Comparison of ENCODE assay signal across 20 cellular contexts in the genomic region with DNA sequence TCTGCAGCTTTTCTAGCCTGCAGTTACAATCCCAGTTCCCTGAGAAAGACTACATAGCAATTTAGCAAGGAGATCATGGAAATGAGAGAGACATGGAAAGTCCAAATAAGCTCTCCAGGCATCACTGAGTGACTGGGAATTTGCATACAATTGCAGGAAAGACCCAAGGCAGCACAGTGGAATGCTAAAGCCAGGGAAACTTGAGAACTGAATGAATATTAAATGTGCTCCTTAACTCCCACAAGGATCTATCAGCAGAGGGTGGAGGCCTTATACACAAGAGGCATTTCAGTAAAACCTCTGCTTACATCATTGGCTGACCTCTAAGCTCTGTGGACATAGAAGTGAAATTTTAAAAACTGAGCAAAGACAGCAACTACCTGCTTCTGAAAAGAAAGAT.
DNase-seq lines count a peak whose midpoint lies in the region; ATAC-seq, FAIRE-seq and TF ChIP-seq lines count a peak whose summit lies in the region.
"Had no signal": no experiment of that assay in that cellular context is flagged by ENCODE, and none has a peak within 500 bp of the region (broad histone marks: within the 10 kb centered on the region; RNA-seq: fewer than 3 reads in every experiment).

No MANE protein-coding gene starts in this region.

- H3F3A ChIP-seq in PC-3 (ENCODE audit: low read length, unreplicated experiment): no peaks in the 10 kb centered on the region

- TF ChIP-seq CTCF in AG10803 (conservative IDR thresholded peaks at IDR 0.05; ENCODE audit: low read length): no peak
- TF ChIP-seq CTCF in PC-3 (conservative IDR thresholded peaks at IDR 0.05; ENCODE audit: low read depth, low read length): no peak
- no peak for TF ChIP-seq CTCF in endothelial cell of umbilical vein (IDR thresholded peaks at IDR 0.05; ENCODE audit: extremely low read depth in 1 of 2, insufficient read depth in 1 of 2, low read depth in 1 of 2, low read length in 2 of 2)

- H4K20me1 ChIP-seq in PC-3 (ENCODE audit: low read length): no peaks in the 10 kb centered on the region
- no peaks in the 10 kb centered on the region for H4K20me1 ChIP-seq in endothelial cell of umbilical vein (replicated peaks; ENCODE audit: control insufficient read depth, extremely low read depth, insufficient read depth, low read length)
- H4K20me1 ChIP-seq: BLaER1 had no signal

- H3K9ac ChIP-seq in PC-3 (ENCODE audit: low read length) (no peak overlapping the region), endothelial cell of umbilical vein (replicated peaks; ENCODE audit: extremely low read depth, insufficient read depth, low read length) (no peak overlapping the region)
- H3K9ac ChIP-seq: BLaER1 had no signal

- H3K4me2 ChIP-seq in PC-3 (ENCODE audit: low read length) (no peak overlapping the region), endothelial cell of umbilical vein (ENCODE audit: insufficient read depth, low read length) (no peak overlapping the region)
- H3K4me2 ChIP-seq: BLaER1 had no signal

- H3K79me2 ChIP-seq in PC-3 (ENCODE audit: low read length): no peaks in the 10 kb centered on the region
- no peaks in the 10 kb centered on the region for H3K79me2 ChIP-seq in endothelial cell of umbilical vein (ENCODE audit: control insufficient read depth, insufficient read depth, low read length)

- no peak overlapping the region for H3K4me3 ChIP-seq in AG10803 (ENCODE audit: low read length)
- no peak overlapping the region for H3K4me3 ChIP-seq in PC-3 (ENCODE audit: low read length)
- H3K4me3 ChIP-seq in endothelial cell of umbilical vein (replicated peaks in 1 of 3; ENCODE audit: insufficient read depth in 1 of 3, low read depth in 1 of 3, low read length in 3 of 3): no peak overlapping the region
- H3K4me3 ChIP-seq: BLaER1, heart right ventricle had no signal

- H3K36me3 Mint-ChIP-seq in immature natural killer cell: no peaks in the 10 kb centered on the region
- H3K36me3 Mint-ChIP-seq in T-helper 17 cell (ENCODE audit: low read depth): peaks cover 2% of the 10 kb centered on the region
- H3K36me3 Mint-ChIP-seq: activated naive CD8-positive, alpha-beta T cell; naive B cell had no signal

- DNase-seq in AG10803 (ENCODE audit: low read depth) (peak; percentile 70), PC-3 (peak; percentile 15), endothelial cell of umbilical vein (ENCODE audit: low read depth, low spot score) (peak; percentile 82), kidney glomerular epithelial cell (lab: John Stamatoyannopoulos, UW) (peak; percentile 23), H4 (ENCODE audit: low spot score) (no peak), NCI-H128 (lab: John Stamatoyannopoulos, UW; ENCODE audit: unreplicated experiment) (no peak), immature natural killer cell (no peak), T-helper 17 cell (no peak)
- DNase-seq: 8988T; activated CD8-positive, alpha-beta memory T cell treated with anti-CD3 and anti-CD28 coated beads for 24 hours; heart right ventricle; naive B cell; NCI-H1105 treated with DMSO at 0.1 percent for 48 hours; NCI-H2171 treated with DMSO at 0.1 percent for 48 hours; stimulated activated CD4-positive, alpha-beta T cell treated with anti-CD3 and anti-CD28 coated beads, Interleukin-2, amount 100 ng/mL, for 24 hours; stimulated activated naive CD8-positive, alpha-beta T cell treated with anti-CD3 and anti-CD28 coated beads, Interleukin-15, amount 100 ng/mL, for 72 hours had no signal

- H3K27me3 ChIP-seq in PC-3 (ENCODE audit: low read length) (no peaks in the 10 kb centered on the region), endothelial cell of umbilical vein (ENCODE audit: control insufficient read depth in 2 of 2, insufficient read depth in 2 of 2, low read length in 2 of 2) (peaks cover 0 to 2% of the 10 kb centered on the region in 2 experiments)
- H3K27me3 ChIP-seq: BLaER1 had no signal

- H3K9me2 ChIP-seq in PC-3 (replicated peaks; ENCODE audit: low read length): 0 out of 2 replicates have a peak, but pooled peaks cover 4% of the 10 kb centered on the region

- POLR2A ChIA-PET in PC-3 (lab: Charles Lee; ENCODE audit: unreplicated experiment): no interaction called here
- POLR2A ChIA-PET in endothelial cell of umbilical vein (lab: Charles Lee): no interaction called here

- CTCF ChIA-PET in PC-3 (lab: Charles Lee): no interaction called here
- CTCF ChIA-PET in endothelial cell of umbilical vein (lab: Charles Lee): interaction anchor here (1.0 to 1.3 kb wide), 2 partner anchors 18 to 19 kb away, joined by 3 to 4 read pairs; no protein-coding TSS in a partner anchor

- BruUV-seq in PC-3 (replicated peaks; lab: Mats Ljungman, UMichigan) (no TSS peak), endothelial cell of umbilical vein (replicated peaks; lab: Mats Ljungman, UMichigan) (no TSS peak)

- H3K9me1 ChIP-seq in endothelial cell of umbilical vein (replicated peaks; ENCODE audit: control insufficient read depth, extremely low read depth, insufficient read depth, low read length): no peaks in the 10 kb centered on the region

- H3K36me3 ChIP-seq in PC-3 (ENCODE audit: low read depth, low read length) (no peaks in the 10 kb centered on the region), endothelial cell of umbilical vein (ENCODE audit: control insufficient read depth in 2 of 2, extremely low read depth in 1 of 2, insufficient read depth in 2 of 2, low read length in 2 of 2) (no peaks in the 10 kb centered on the region)
- H3K36me3 ChIP-seq: BLaER1, heart right ventricle had no signal

- H3K4me1 Mint-ChIP-seq in immature natural killer cell (no peaks in the 10 kb centered on the region), T-helper 17 cell (no peaks in the 10 kb centered on the region)
- H3K4me1 Mint-ChIP-seq: naive B cell; stimulated activated naive CD8-positive, alpha-beta T cell treated with anti-CD3 and anti-CD28 coated beads, Interleukin-15, amount 100 ng/mL, for 72 hours had no signal

- intact Hi-C loops in PC-3 (cut with micrococcal nuclease): no loop called here
- intact Hi-C loops in endothelial cell of umbilical vein (cut with micrococcal nuclease): no loop called here

- dilution Hi-C loops in endothelial cell of umbilical vein (cut with MboI; ENCODE audit: extremely low pct_ligation_motif_present, low sequenced_read_pairs): no loop called here

- H3K27ac ChIP-seq in PC-3 (ENCODE audit: low read length) (no peak overlapping the region), endothelial cell of umbilical vein (ENCODE audit: insufficient read depth, low read depth, low read length) (no peak overlapping the region)
- H3K27ac ChIP-seq: BLaER1, heart right ventricle had no signal

- H3K4me3 Mint-ChIP-seq in immature natural killer cell (no peak overlapping the region), T-helper 17 cell (no peak overlapping the region)
- H3K4me3 Mint-ChIP-seq: activated naive CD8-positive, alpha-beta T cell; naive B cell; stimulated activated naive CD8-positive, alpha-beta T cell treated with anti-CD3 and anti-CD28 coated beads, Interleukin-15, amount 100 ng/mL, for 72 hours; T-helper 2 cell treated with Interferon-gamma antibody and Interleukin-4, amounts not matched to agents 5 μg/mL and 100 μg/mL, for 36 hours had no signal

- H3K9me3 Mint-ChIP-seq in immature natural killer cell: peaks cover 0 to 4% (median 0%) of the 10 kb centered on the region in 6 donors
- H3K9me3 Mint-ChIP-seq: stimulated activated naive CD8-positive, alpha-beta T cell treated with anti-CD3 and anti-CD28 coated beads, Interleukin-15, amount 100 ng/mL, for 72 hours; T-helper 2 cell treated with Interferon-gamma antibody and Interleukin-4, amounts not matched to agents 5 μg/mL and 100 μg/mL, for 36 hours had no signal

- ATAC-seq in PC-3 (no peak), T-helper 17 cell (no peak)
- ATAC-seq: heart right ventricle; stimulated activated naive CD8-positive, alpha-beta T cell treated with anti-CD3 and anti-CD28 coated beads, Interleukin-15, amount 100 ng/mL, for 72 hours had no signal

- peaks cover 7% of the 10 kb centered on the region; the same call in 1 of the 2 replicates for H3K4me1 ChIP-seq in PC-3 (ENCODE audit: insufficient read depth, low read length)
- H3K4me1 ChIP-seq in endothelial cell of umbilical vein (ENCODE audit: control insufficient read depth, extremely low read depth, insufficient read depth, low read length): peaks cover 5% of the 10 kb centered on the region
- H3K4me1 ChIP-seq: BLaER1, heart right ventricle had no signal

- H3K9me3 ChIP-seq in PC-3 (ENCODE audit: low read length): no peaks in the 10 kb centered on the region
- no peaks in the 10 kb centered on the region for H3K9me3 ChIP-seq in endothelial cell of umbilical vein (replicated peaks; ENCODE audit: control insufficient read depth, insufficient read depth, low read length)
- no peaks in the 10 kb centered on the region for H3K9me3 ChIP-seq in T-helper 17 cell (ENCODE audit: control insufficient read depth, low read length, poor library complexity, severe bottlenecking)

- FAIRE-seq in endothelial cell of umbilical vein (lab: Jason Lieb, UNC): peak; percentile 73
- FAIRE-seq: keratinocyte had no signal

- H3K27ac Mint-ChIP-seq in immature natural killer cell (no peak overlapping the region), T-helper 17 cell (no peak overlapping the region)
- H3K27ac Mint-ChIP-seq: activated naive CD8-positive, alpha-beta T cell; naive B cell; stimulated activated naive CD8-positive, alpha-beta T cell treated with anti-CD3 and anti-CD28 coated beads, Interleukin-15, amount 100 ng/mL, for 72 hours; T-helper 2 cell treated with Interferon-gamma antibody and Interleukin-4, amounts not matched to agents 5 μg/mL and 100 μg/mL, for 36 hours had no signal

- H2AFZ ChIP-seq in PC-3 (ENCODE audit: low read length) (no peak overlapping the region), endothelial cell of umbilical vein (ENCODE audit: low read depth, low read length) (no peak overlapping the region)

- H3K27me3 Mint-ChIP-seq in immature natural killer cell (ENCODE audit: low read depth in 3 of 3) (peaks cover 2 to 13% (median 4%) of the 10 kb centered on the region in 3 donors), T-helper 17 cell (peaks cover 29% of the 10 kb centered on the region)

- TF ChIP-seq POLR2A in endothelial cell of umbilical vein (IDR thresholded peaks at IDR 0.05; ENCODE audit: low read depth, low read length): no peak

TF ChIP-seq in endothelial cell of umbilical vein, 7 proteins besides CTCF, POLR2A, EP300 and RAD21 (continues in another document):
- TF ChIP-seq GATA2 (IDR thresholded peaks at IDR 0.05; ENCODE audit: insufficient read depth, insufficient read length, low read depth, low read length): no peak
- no peak for TF ChIP-seq MYC (IDR thresholded peaks at IDR 0.05; ENCODE audit: low read depth, low read length)
- TF ChIP-seq JUN (IDR thresholded peaks at IDR 0.05; ENCODE audit: borderline replicate concordance, insufficient read depth, insufficient read length, low read depth): no peak
- no peak for TF ChIP-seq EZH2 (IDR thresholded peaks at IDR 0.05; ENCODE audit: borderline replicate concordance, low read depth, low read length, severe bottlenecking)
- TF ChIP-seq FOS (IDR thresholded peaks at IDR 0.05; ENCODE audit: borderline replicate concordance, insufficient read depth, low read length): no peak
- TF ChIP-seq, protein P1, sequence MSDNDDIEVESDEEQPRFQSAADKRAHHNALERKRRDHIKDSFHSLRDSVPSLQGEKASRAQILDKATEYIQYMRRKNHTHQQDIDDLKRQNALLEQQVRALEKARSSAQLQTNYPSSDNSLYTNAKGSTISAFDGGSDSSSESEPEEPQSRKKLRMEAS (IDR thresholded peaks at IDR 0.05; ENCODE audit: insufficient read depth, insufficient read length): no peak

Comparison
In these comparisons a context has a peak if more than half of its experiments do, and no peak if none do; other contexts are left out.
1. DNase-seq: peak in AG10803 (single experiment), PC-3 (single experiment), endothelial cell of umbilical vein (single experiment) and kidney glomerular epithelial cell (single experiment); none in H4 (single experiment), NCI-H128 (single experiment), immature natural killer cell (0 of 3) and T-helper 17 cell (0 of 3).